Comparison of ENCODE assay signal across 11 cellular contexts in genomic region chr5:142517840-142518239, GRCh38.
"Had no signal": no experiment of that assay in that cellular context is flagged by ENCODE, and none has a peak within 500 bp of the region (broad histone marks: within the 10 kb centered on the region; RNA-seq: fewer than 3 reads in every experiment).

No MANE protein-coding gene starts in this region.

- DNase-seq: GM23248, GOT3, H7, H9, HCEC 1CT, HFFc6 had no signal

- H3K4me3 ChIP-seq: GM23248, GM23338, HAP-1 had no signal

- H3K9me3 ChIP-seq: HAP-1 had no signal

- H3K4me1 ChIP-seq: HAP-1 had no signal

- H3K4me2 ChIP-seq: GM23338 had no signal

- H2AFZ ChIP-seq: GM23248, GM23338 had no signal

- H3K9ac ChIP-seq: GM23248 had no signal

- FAIRE-seq: H1, H54 had no signal

- ATAC-seq: GM23338, HCT116 had no signal

- H3K36me3 ChIP-seq: HAP-1 had no signal

- H3K27ac ChIP-seq: GM23248 had no signal
